Comparison of ENCODE assay signal across 24 cellular contexts in the genomic region with DNA sequence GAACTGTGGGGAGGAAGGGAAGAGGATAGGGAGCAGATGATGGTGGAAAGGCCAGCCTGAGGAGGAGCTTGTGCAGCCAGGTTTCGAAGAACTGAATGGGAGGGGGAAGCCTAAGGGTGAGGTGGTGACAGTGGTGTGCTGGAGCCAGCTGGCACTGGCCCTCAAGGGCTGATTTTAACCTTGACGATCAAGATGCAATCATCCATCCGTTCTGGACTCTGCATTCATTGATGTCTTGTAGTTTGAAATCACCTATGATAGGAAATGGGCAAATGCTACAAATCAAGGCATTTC. TPM values are rescaled to one million over a fixed set of nuclear protein-coding genes. Genes with fewer than 3 reads are reported as not detected.
"Had no signal": no experiment of that assay in that cellular context is flagged by ENCODE, and none has a peak within 500 bp of the region (broad histone marks: within the 10 kb centered on the region; RNA-seq: fewer than 3 reads in every experiment).

No MANE protein-coding gene starts in this region.

- H3K27me3 Mint-ChIP-seq: naive thymus-derived CD8-positive, alpha-beta T cell had no signal

- DNase-seq: activated CD4-positive, alpha-beta T cell treated with anti-CD3 and anti-CD28 coated beads for 48 hours; activated CD4-positive, alpha-beta T cell treated with anti-CD3 and anti-CD28 coated beads, Interleukin-2, amount 50 U/mL, for 48 hours; activated CD4-positive, CD25-positive, alpha-beta regulatory T cell; activated CD8-positive, alpha-beta memory T cell treated with anti-CD3 and anti-CD28 coated beads for 24 hours; activated effector memory CD4-positive, alpha-beta T cell treated with anti-CD3 and anti-CD28 coated beads, Interleukin-2, amount 50 U/mL, for 16 hours; activated naive CD4-positive, alpha-beta T cell treated with anti-CD3 and anti-CD28 coated beads for 36 hours; amygdala; central memory CD4-positive, alpha-beta T cell; endodermal cell; foreskin keratinocyte; heart left ventricle; hypothalamus; pancreas; psoas muscle; stimulated activated naive CD4-positive, alpha-beta T cell treated with Interleukin-2 at 50 U/mL for 16 hours; testis; transverse colon had no signal

- H3K9me3 ChIP-seq: breast epithelium, heart left ventricle, pancreas, psoas muscle, testis, transverse colon had no signal

- H3K4me3 Mint-ChIP-seq: activated naive CD4-positive, alpha-beta T cell treated with anti-CD3 and anti-CD28 coated beads for 36 hours; dendritic cell treated with granulocyte-macrophage colony-stimulating factor and Interleukin-4, amounts not matched to agents 40 ng/mL and 50 ng/mL, for 4 days; endodermal cell had no signal

- H3K27ac Mint-ChIP-seq: activated naive CD4-positive, alpha-beta T cell treated with anti-CD3 and anti-CD28 coated beads for 36 hours; dendritic cell treated with granulocyte-macrophage colony-stimulating factor and Interleukin-4, amounts not matched to agents 40 ng/mL and 50 ng/mL, for 4 days; endodermal cell had no signal

- ATAC-seq: esophagus mucosa; foreskin keratinocyte; heart left ventricle; naive thymus-derived CD8-positive, alpha-beta T cell; pancreas; psoas muscle had no signal

- H3K9me3 Mint-ChIP-seq: activated naive CD4-positive, alpha-beta T cell treated with anti-CD3 and anti-CD28 coated beads for 36 hours; dendritic cell treated with granulocyte-macrophage colony-stimulating factor and Interleukin-4, amounts not matched to agents 40 ng/mL and 50 ng/mL, for 4 days; naive thymus-derived CD8-positive, alpha-beta T cell had no signal

RNA-seq across cellular contexts. Expression of gene SMIM41, which starts 12.5 kb away (rescaled TPM):
- total RNA-seq: activated naive CD4-positive, alpha-beta T cell treated with anti-CD3 and anti-CD28 coated beads for 36 hours; endodermal cell; esophagus mucosa; foreskin keratinocyte; kidney epithelial cell; naive thymus-derived CD8-positive, alpha-beta T cell; smooth muscle cell; T-helper 2 cell treated with Interferon-gamma antibody and Interleukin-4, amounts not matched to agents 100 ng/mL and 5 ng/mL, for 36 hours had no signal
